In genomic region chr14:54489318-54489683, GRCh38 we compare ENCODE assay signal across 7 cellular contexts. TPM values are rescaled to one million over a fixed set of nuclear protein-coding genes. Genes with fewer than 3 reads are reported as not detected.
DNase-seq lines count a peak whose midpoint lies in the region; ATAC-seq, FAIRE-seq and TF ChIP-seq lines count a peak whose summit lies in the region.

No MANE protein-coding gene starts in this region.

- peak; percentile 23 for FAIRE-seq in H54 (lab: Jason Lieb, UNC)

- H3K9ac ChIP-seq in SK-N-MC (ENCODE audit: insufficient read length), result peak overlapping the region; percentile 97
- peak overlapping the region; percentile 94 for H3K9ac ChIP-seq in smooth muscle cell (ENCODE audit: low read depth)

- peaks cover 10% of the 10 kb centered on the region for H3F3A ChIP-seq in smooth muscle cell (ENCODE audit: low read depth)

- H3K27ac ChIP-seq in SK-N-MC (peak overlapping the region; percentile 70; the same call in 1 of the 2 replicates), foreskin keratinocyte (peak overlapping the region; percentile 18), smooth muscle cell (ENCODE audit: low read depth) (peak overlapping the region; percentile 92)

- 40% methylated on average over 5 of the region's 5 CpGs for WGBS in smooth muscle cell (ENCODE audit: low lambda C conversion rate)

- DNase-seq in H54 (ENCODE audit: insufficient read length, low spot score) (no peak), SK-N-MC (ENCODE audit: low read depth, low spot score) (no peak), foreskin keratinocyte (no peak), smooth muscle cell (lab: John Stamatoyannopoulos, UW; ENCODE audit: unreplicated experiment) (no peak), NCI-H2171 (lab: John Stamatoyannopoulos, UW) (no peak)
- no peak for DNase-seq in stimulated activated CD4-positive, alpha-beta T cell treated with anti-CD3 and anti-CD28 coated beads, Interleukin-1b, Interleukin-23, amount 100 ng/mL, for 48 hours

- ATAC-seq in foreskin keratinocyte (peak; percentile 2), GM21381 (IDR thresholded peaks at IDR 0.05; ENCODE audit: unreplicated experiment) (no peak)

- H3K36me3 ChIP-seq in SK-N-MC (ENCODE audit: insufficient read depth, low read length) (peaks cover 16% of the 10 kb centered on the region), smooth muscle cell (ENCODE audit: low read depth) (no peaks in the 10 kb centered on the region)

- H3K4me2 ChIP-seq in smooth muscle cell, result peak overlapping the region; percentile 94

- H3K9me3 ChIP-seq in SK-N-MC (ENCODE audit: low read depth, low read length) (no peaks in the 10 kb centered on the region), smooth muscle cell (replicated peaks; ENCODE audit: low read depth) (no peaks in the 10 kb centered on the region)

- no peaks in the 10 kb centered on the region for H3K27me3 ChIP-seq in foreskin keratinocyte
- H3K27me3 ChIP-seq in smooth muscle cell (ENCODE audit: low read depth), result no peaks in the 10 kb centered on the region

- H3K4me1 ChIP-seq in foreskin keratinocyte (peaks cover 12% of the 10 kb centered on the region), smooth muscle cell (ENCODE audit: low read depth) (peaks cover 18% of the 10 kb centered on the region)

- TF ChIP-seq CTCF in foreskin keratinocyte (conservative IDR thresholded peaks at IDR 0.05) (no peak), smooth muscle cell (IDR thresholded peaks at IDR 0.05; ENCODE audit: borderline replicate concordance, insufficient read depth, poor library complexity, severe bottlenecking) (no peak)

- peak overlapping the region; percentile 98 for H3K4me3 ChIP-seq in SK-N-MC
- H3K4me3 ChIP-seq in smooth muscle cell, result peak overlapping the region; percentile 98

- peaks cover 43% of the 10 kb centered on the region for H3K79me2 ChIP-seq in smooth muscle cell (ENCODE audit: low read depth)

- H2AFZ ChIP-seq in smooth muscle cell (ENCODE audit: low read depth), result peak overlapping the region; percentile 98

- no peak for TF ChIP-seq POLR2A in H54 (IDR thresholded peaks at IDR 0.05; ENCODE audit: low read depth, low read length)

- peaks cover 33% of the 10 kb centered on the region for H4K20me1 ChIP-seq in smooth muscle cell (ENCODE audit: low read depth)

RNA-seq across cellular contexts. Expression of gene GMFB, which starts 0.5 kb away (rescaled TPM):
- total RNA-seq in foreskin keratinocyte, result 57.6 and 58.2 TPM in 2 replicates
- polyA plus RNA-seq in foreskin keratinocyte, result 19.0 and 21.2 TPM in 2 replicates
- 73.5 and 86.1 TPM in 2 replicates for total RNA-seq in smooth muscle cell
- 25.7 and 26.8 TPM in 2 replicates for polyA plus RNA-seq in smooth muscle cell

RNA-seq across cellular contexts. Expression of gene CGRRF1, which starts 20.4 kb away (rescaled TPM):
- total RNA-seq in foreskin keratinocyte (11.6 and 12.4 TPM in 2 replicates), smooth muscle cell (18.4 and 20.7 TPM in 2 replicates)
- polyA plus RNA-seq in foreskin keratinocyte (14.6 and 15.0 TPM in 2 replicates), smooth muscle cell (20.5 and 30.6 TPM in 2 replicates)

RNA-seq across cellular contexts. Expression of gene CNIH1, which starts 48.1 kb away (rescaled TPM):
- total RNA-seq in foreskin keratinocyte, result 117 and 119 TPM in 2 replicates
- polyA plus RNA-seq in foreskin keratinocyte, result 110 and 127 TPM in 2 replicates
- 172 and 224 TPM in 2 replicates for total RNA-seq in smooth muscle cell
- polyA plus RNA-seq in smooth muscle cell, result 133 and 162 TPM in 2 replicates

Comparison
In these comparisons a context has a peak if more than half of its experiments do, and no peak if none do; other contexts are left out.
1. H3K27ac ChIP-seq: peak in every context shown above with its lines; median percentile 92 in smooth muscle cell; 70 in SK-N-MC; 18 in foreskin keratinocyte.